Comparison of ENCODE assay signal across 11 cellular contexts in genomic region chr5:78699565-78700143, GRCh38. TPM values are rescaled to one million over a fixed set of nuclear protein-coding genes. Genes with fewer than 3 reads are reported as not detected.
DNase-seq lines count a peak whose midpoint lies in the region; ATAC-seq, FAIRE-seq and TF ChIP-seq lines count a peak whose summit lies in the region.
"Had no signal": no experiment of that assay in that cellular context is flagged by ENCODE, and none has a peak within 500 bp of the region (broad histone marks: within the 10 kb centered on the region; RNA-seq: fewer than 3 reads in every experiment).

No MANE protein-coding gene starts in this region.

- POLR2A ChIA-PET in HEK293 (lab: Yijun Ruan, JAX): interaction anchor here (1.2 kb wide), 1 partner anchor 51 kb away, joined by 8 read pairs; the partner anchor contains the start of gene LHFPL2

- H3K4me3 ChIP-seq in HEK293 (ENCODE audit: low read depth, low read length): no peak overlapping the region
- H3K4me3 ChIP-seq in stomach: no peak overlapping the region
- H3K4me3 ChIP-seq in kidney (ENCODE audit: low read length in 2 of 2): no peak overlapping the region
- H3K4me3 ChIP-seq in sigmoid colon: no peak overlapping the region
- H3K4me3 ChIP-seq: cardiac muscle cell had no signal

- in situ Hi-C loops in SK-MEL-5 (cut with HindIII; ENCODE audit: low pct_unique_long_range_greater_than_20kb, low sequenced_read_pairs): no loop called here

- TF ChIP-seq CTCF in HEK293 (tag by site-specific recombination; IDR thresholded peaks at IDR 0.05) (no peak), stomach (IDR thresholded peaks at IDR 0.05) (no peak), kidney (IDR thresholded peaks at IDR 0.05; ENCODE audit: borderline replicate concordance, extremely low read depth, insufficient read depth) (no peak), sigmoid colon (IDR thresholded peaks at IDR 0.05) (no peak)

- TF ChIP-seq POLR2A in stomach (IDR thresholded peaks at IDR 0.05) (no peak), sigmoid colon (IDR thresholded peaks at IDR 0.05) (no peak)

- WGBS in stomach, 5 donors: 50 to 66% (median 58%) methylated on average over 6 of the region's 6 CpGs
- WGBS in sigmoid colon, 2 donors: 40 to 79% methylated on average over 6 of the region's 6 CpGs

- peak; percentile 99 for DNase-seq in SK-MEL-5 (ENCODE audit: low read depth, low spot score)
- DNase-seq in fibroblast of the conjunctiva (ENCODE audit: low read depth): peak; percentile 63
- DNase-seq in stomach: peak; percentile 57
- no peak for DNase-seq in kidney
- no peak for DNase-seq in sigmoid colon
- DNase-seq in NCI-H510A (lab: John Stamatoyannopoulos, UW): no peak
- DNase-seq: KBM-7, T-helper 17 cell had no signal

- no peak for ATAC-seq in GM21526 (IDR thresholded peaks at IDR 0.05; ENCODE audit: low FRiP score, unreplicated experiment)
- ATAC-seq: T-helper 17 cell had no signal

- no peak for TF ChIP-seq EP300 in stomach (IDR thresholded peaks at IDR 0.05)
- TF ChIP-seq EP300 in sigmoid colon (IDR thresholded peaks at IDR 0.05): no peak

- H3K9ac ChIP-seq in kidney (ENCODE audit: low read length in 2 of 2): no peak overlapping the region

- no peak for FAIRE-seq in kidney (lab: Jason Lieb, UNC)

- H3K4me1 ChIP-seq in HEK293 (ENCODE audit: control insufficient read depth, insufficient read depth, low read length): peaks cover 10% of the 10 kb centered on the region
- peaks cover 8 to 27% (median 13%) of the 10 kb centered on the region in 4 donors for H3K4me1 ChIP-seq in stomach
- H3K4me1 ChIP-seq in kidney (ENCODE audit: control insufficient read depth in 1 of 2, insufficient read depth in 1 of 2, low read depth in 1 of 2, low read length in 2 of 2): no peaks in the 10 kb centered on the region
- H3K4me1 ChIP-seq in sigmoid colon: peaks cover 0 to 13% (median 9%) of the 10 kb centered on the region in 4 donors

- no peaks in the 10 kb centered on the region for H3K36me3 ChIP-seq in HEK293 (ENCODE audit: control insufficient read depth in 2 of 2, insufficient read depth in 1 of 2, low read length in 2 of 2)
- H3K36me3 ChIP-seq in stomach: no peaks in the 10 kb centered on the region
- H3K36me3 ChIP-seq in kidney (ENCODE audit: control insufficient read depth in 1 of 2, insufficient read depth in 2 of 2, low read length in 2 of 2): no peaks in the 10 kb centered on the region
- H3K36me3 ChIP-seq in sigmoid colon: no peaks in the 10 kb centered on the region
- H3K36me3 ChIP-seq: cardiac muscle cell had no signal

- H3K27me3 ChIP-seq in stomach (no peaks in the 10 kb centered on the region), sigmoid colon (no peaks in the 10 kb centered on the region)
- H3K27me3 ChIP-seq: cardiac muscle cell had no signal

- CTCF ChIA-PET in HEK293 (lab: Yijun Ruan, JAX): interaction anchor here (0.7 to 0.9 kb wide), 2 partner anchors 32 to 186 kb away, joined by 3 read pairs; no protein-coding TSS in a partner anchor

- no peaks in the 10 kb centered on the region; the same call in 1 of the 2 replicates for H3K9me3 ChIP-seq in HEK293 (ENCODE audit: control insufficient read depth, insufficient read depth, low read depth, low read length)
- no peaks in the 10 kb centered on the region for H3K9me3 ChIP-seq in stomach
- H3K9me3 ChIP-seq in kidney (ENCODE audit: control insufficient read depth in 1 of 2, low read length in 2 of 2): no peaks in the 10 kb centered on the region
- H3K9me3 ChIP-seq in sigmoid colon: no peaks in the 10 kb centered on the region

- H3K27ac ChIP-seq in HEK293 (ENCODE audit: extremely low read depth, low read depth, low read length) (peak overlapping the region; percentile 79), stomach (peak overlapping the region in 4 of 5 donors; percentile 31 to 60 (median 38)), kidney (ENCODE audit: low read depth in 2 of 2, low read length in 2 of 2) (no peak overlapping the region), sigmoid colon (peak overlapping the region in 1 of 4 donors; percentile 53)
- H3K27ac ChIP-seq: cardiac muscle cell had no signal

- intact Hi-C loops in stomach (cut with DNase I; ENCODE audit: low total_unique reads) (no loop called here), kidney (cut with DNase I) (no loop called here), sigmoid colon (cut with DNase I) (no loop called here)

TF ChIP-seq in HEK293, 187 proteins besides CTCF, POLR2A, EP300 and RAD21 (continues in another document):
- TF ChIP-seq ZNF629 (tag by site-specific recombination; IDR thresholded peaks at IDR 0.05) (peak; percentile 91), ZNF600 (tag by site-specific recombination; IDR thresholded peaks at IDR 0.05) (peak; percentile 71), SP7 (tag by site-specific recombination; IDR thresholded peaks at IDR 0.05) (peak; percentile 84), ZNF692 (tag by site-specific recombination; IDR thresholded peaks at IDR 0.05) (peak; percentile 71; the same call in 1 of the 2 replicates), HOXA7 (CRISPR knock-in tag; IDR thresholded peaks at IDR 0.05; ENCODE audit: borderline replicate concordance) (no peak), ZBTB21 (tag by site-specific recombination; IDR thresholded peaks at IDR 0.05) (peak; percentile 78), PATZ1 (tag by site-specific recombination; IDR thresholded peaks at IDR 0.05) (peak; percentile 75), PRDM10 (tag by site-specific recombination; IDR thresholded peaks at IDR 0.05) (peak; percentile 90), REPIN1 (tag by site-specific recombination; IDR thresholded peaks at IDR 0.05; ENCODE audit: low read depth) (no peak), ZNF558 (tag by site-specific recombination; IDR thresholded peaks at IDR 0.05) (peak; percentile 67; the same call in 1 of the 2 replicates), ZNF292 (tag by site-specific recombination; IDR thresholded peaks at IDR 0.05; ENCODE audit: borderline replicate concordance, low read depth) (no peak)

RNA-seq across cellular contexts. Expression of gene LHFPL2, which starts 51.1 kb away (rescaled TPM):
- total RNA-seq in SK-MEL-5 (2014; rRNA removed; shearing (Covaris generic)): 57.2 and 58.0 TPM in 2 replicates
- polyA plus RNA-seq in SK-MEL-5 (2015; cell fraction: cytosol; rRNA removed): 37.3 and 76.5 TPM in 2 replicates
- polyA plus RNA-seq in SK-MEL-5 (2015; cell fraction: nucleus; rRNA removed): 41.1 and 55.8 TPM in 2 replicates
- total RNA-seq in stomach: 10 to 100 TPM; 20.5 to 53.6 (median 28.7) TPM
- 1 to 10 TPM; 3.7 to 9.8 (median 7.3) TPM for polyA plus RNA-seq in stomach
- 12.6 TPM for total RNA-seq in kidney
- 1.8 TPM for polyA plus RNA-seq in kidney (ENCODE audit: insufficient read depth, low read depth, low replicate concordance)
- total RNA-seq in sigmoid colon: 10 to 100 TPM; 21.4 to 34.9 (median 26.6) TPM
- 10 to 100 TPM; 10.8 to 21.1 (median 19.0) TPM for polyA plus RNA-seq in sigmoid colon

Comparison
In these comparisons a context has a peak if more than half of its experiments do, and no peak if none do; other contexts are left out.
1. H3K27ac ChIP-seq: peak in HEK293 (single experiment) and stomach (4 of 5); none in kidney (0 of 2).
2. DNase-seq: peak in SK-MEL-5 (single experiment), fibroblast of the conjunctiva (single experiment) and stomach (single experiment); none in kidney (single experiment), sigmoid colon (single experiment) and NCI-H510A (single experiment).